14 cellular contexts compared by ENCODE assay signal in the genomic region with DNA sequence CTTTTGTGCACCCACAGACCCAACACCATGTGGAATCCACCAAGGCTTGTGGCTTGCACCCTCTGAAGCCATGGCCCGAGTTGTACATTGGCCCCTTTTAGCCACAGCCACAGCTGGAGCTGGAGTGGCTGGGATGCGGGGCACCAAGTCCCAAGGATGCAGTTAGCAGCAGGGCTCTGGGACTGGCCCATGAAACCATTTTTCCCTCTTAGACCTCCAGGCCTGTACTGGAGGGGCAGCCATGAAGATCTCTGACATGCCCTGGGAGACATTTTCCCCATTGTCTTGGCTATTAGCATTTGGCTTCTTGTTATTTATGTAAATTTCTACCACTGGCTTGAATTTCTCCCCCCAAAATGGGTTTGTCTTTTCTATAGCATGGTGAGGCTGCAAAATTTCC. TPM values are rescaled to one million over a fixed set of nuclear protein-coding genes. Genes with fewer than 3 reads are reported as not detected.
DNase-seq lines count a peak whose midpoint lies in the region; ATAC-seq and TF ChIP-seq lines count a peak whose summit lies in the region.
"Had no signal": no experiment of that assay in that cellular context is flagged by ENCODE, and none has a peak within 500 bp of the region (broad histone marks: within the 10 kb centered on the region; RNA-seq: fewer than 3 reads in every experiment).

No MANE protein-coding gene starts in this region.

- no peak overlapping the region for H3K4ac ChIP-seq in mesenchymal stem cell (ENCODE audit: low read depth in 1 of 2, low read length in 2 of 2)

- H3K9me3 Mint-ChIP-seq in endodermal cell, result peaks cover 29% of the 10 kb centered on the region

- in situ Hi-C loops in G401 (cut with HindIII; ENCODE audit: low sequenced_read_pairs), result no loop called here

- H3K18ac ChIP-seq in mesenchymal stem cell (ENCODE audit: low read depth in 1 of 2, low read length in 2 of 2), result no peak overlapping the region

- H2AK5ac ChIP-seq in mesenchymal stem cell (ENCODE audit: low read length, severe bottlenecking), result no peak overlapping the region

- TF ChIP-seq POLR2A in right lobe of liver (IDR thresholded peaks at IDR 0.05), result no peak

- no peak for TF ChIP-seq CTCF in HEK293 (tag by site-specific recombination; IDR thresholded peaks at IDR 0.05)
- no peak for TF ChIP-seq CTCF in endodermal cell (conservative IDR thresholded peaks at IDR 0.05)
- TF ChIP-seq CTCF in right lobe of liver (IDR thresholded peaks at IDR 0.05), result no peak

- no peak overlapping the region for H3K27ac Mint-ChIP-seq in endodermal cell
- H3K27ac Mint-ChIP-seq: HFFc6 had no signal

- H3K4me1 ChIP-seq in HEK293 (ENCODE audit: control insufficient read depth, insufficient read depth, low read length) (no peaks in the 10 kb centered on the region), endodermal cell (ENCODE audit: control insufficient read depth, insufficient read depth, low read length) (no peaks in the 10 kb centered on the region), mesenchymal stem cell (ENCODE audit: control insufficient read depth, insufficient read depth, low read depth, low read length) (no peaks in the 10 kb centered on the region), right lobe of liver (peaks cover 0 to 5% (median 0%) of the 10 kb centered on the region in 4 donors)

- no peak overlapping the region for H4K8ac ChIP-seq in mesenchymal stem cell (ENCODE audit: low read length)

- no peak overlapping the region for H3K4me3 ChIP-seq in HEK293 (ENCODE audit: low read depth, low read length)
- peak overlapping the region; percentile 35 for H3K4me3 ChIP-seq in endodermal cell (ENCODE audit: low read length)
- H3K4me3 ChIP-seq in mesenchymal stem cell (ENCODE audit: insufficient read depth in 1 of 2, low read depth in 1 of 2, low read length in 2 of 2), result no peak overlapping the region
- H3K4me3 ChIP-seq in right lobe of liver, result no peak overlapping the region
- H3K4me3 ChIP-seq: GM23248 had no signal

- CTCF ChIA-PET in HEK293 (lab: Yijun Ruan, JAX), result no interaction called here

- no peak overlapping the region for H3K23ac ChIP-seq in mesenchymal stem cell (ENCODE audit: low read length in 2 of 2)

- H3K4me2 ChIP-seq in mesenchymal stem cell (ENCODE audit: low read length, poor library complexity, severe bottlenecking), result no peak overlapping the region

- POLR2A ChIA-PET in HEK293 (lab: Yijun Ruan, JAX), result no interaction called here

- no peak overlapping the region for H2BK120ac ChIP-seq in mesenchymal stem cell (ENCODE audit: low read depth, low read length)

- no peak overlapping the region for H3K4me3 Mint-ChIP-seq in endodermal cell
- H3K4me3 Mint-ChIP-seq: CD4-positive, alpha-beta memory T cell; HFFc6 had no signal

- no peaks in the 10 kb centered on the region for H3K4me1 Mint-ChIP-seq in endodermal cell

- intact Hi-C loops in right lobe of liver (cut with DNase I), result no loop called here

- no peak overlapping the region for H2BK15ac ChIP-seq in mesenchymal stem cell (ENCODE audit: low read depth, poor library complexity, severe bottlenecking)

- no peaks in the 10 kb centered on the region for H3K27me3 ChIP-seq in endodermal cell (ENCODE audit: control insufficient read depth, insufficient read depth, low read length, poor library complexity, severe bottlenecking)
- no peaks in the 10 kb centered on the region for H3K27me3 ChIP-seq in mesenchymal stem cell (ENCODE audit: control insufficient read depth in 1 of 2, insufficient read depth in 1 of 2, low read length in 2 of 2)
- no peaks in the 10 kb centered on the region for H3K27me3 ChIP-seq in right lobe of liver

- H3K27me3 Mint-ChIP-seq in endodermal cell (ENCODE audit: insufficient read depth), result no peaks in the 10 kb centered on the region
- H3K27me3 Mint-ChIP-seq: CD4-positive, alpha-beta memory T cell had no signal

- H2BK5ac ChIP-seq in mesenchymal stem cell (ENCODE audit: low read depth, low read length, poor library complexity, severe bottlenecking), result no peak overlapping the region

- peaks cover 14% of the 10 kb centered on the region for H3K79me1 ChIP-seq in mesenchymal stem cell (replicated peaks; ENCODE audit: low read length, poor library complexity, severe bottlenecking)

- ATAC-seq in right lobe of liver, result no peak

- H2AFZ ChIP-seq in mesenchymal stem cell (ENCODE audit: low read depth, low read length), result peak overlapping the region; percentile 10
- H2AFZ ChIP-seq: GM23248 had no signal

- no peak overlapping the region for H3K14ac ChIP-seq in mesenchymal stem cell (ENCODE audit: low read length in 2 of 2)

- H3K36me3 ChIP-seq in HEK293 (ENCODE audit: control insufficient read depth in 2 of 2, insufficient read depth in 1 of 2, low read length in 2 of 2) (no peaks in the 10 kb centered on the region), endodermal cell (ENCODE audit: control insufficient read depth, insufficient read depth, low read length) (peaks cover 21% of the 10 kb centered on the region), mesenchymal stem cell (ENCODE audit: control insufficient read depth in 1 of 2, insufficient read depth in 2 of 2, low read depth in 1 of 2, low read length in 2 of 2) (peaks cover 10 to 34% of the 10 kb centered on the region in 2 experiments), right lobe of liver (no peaks in the 10 kb centered on the region)

- no peak overlapping the region for H2BK12ac ChIP-seq in mesenchymal stem cell (ENCODE audit: low read length in 2 of 2)

- DNase-seq in endodermal cell, result no peak
- no peak for DNase-seq in mesenchymal stem cell
- DNase-seq in NCI-H1417 (lab: John Stamatoyannopoulos, UW), result no peak
- DNase-seq in right lobe of liver, result no peak
- no peak for DNase-seq in G401 (ENCODE audit: low spot score)
- DNase-seq: AML-193; CD4-positive, alpha-beta memory T cell; DMS79 treated with DMSO at 0.1 percent for 48 hours; GM23248; HCEC 1CT; HFFc6 had no signal

- H4K91ac ChIP-seq in mesenchymal stem cell (ENCODE audit: low read length), result no peak overlapping the region

- H3K9me3 ChIP-seq in HEK293 (ENCODE audit: control insufficient read depth, insufficient read depth, low read depth, low read length) (no peaks in the 10 kb centered on the region), endodermal cell (ENCODE audit: control insufficient read depth, low read length) (peaks cover 34% of the 10 kb centered on the region), mesenchymal stem cell (ENCODE audit: control insufficient read depth, low read length) (no peaks in the 10 kb centered on the region), right lobe of liver (no peaks in the 10 kb centered on the region)

- H3K9ac ChIP-seq in endodermal cell (ENCODE audit: extremely low read depth, low read length, poor library complexity, severe bottlenecking) (no peak overlapping the region), mesenchymal stem cell (ENCODE audit: low read length) (no peak overlapping the region)
- H3K9ac ChIP-seq: GM23248 had no signal

- H3K36me3 Mint-ChIP-seq in endodermal cell (ENCODE audit: low read depth), result peaks cover 42% of the 10 kb centered on the region

- WGBS in endodermal cell (ENCODE audit: insufficient coverage in 1 of 2, insufficient read length in 1 of 2), 2 experiments, result 97% methylated on average over 2 of the region's 2 CpGs; no CpG with 5 or more reads in 1 of the 2 experiments
- 97% methylated on average over 2 of the region's 2 CpGs for WGBS in mesenchymal stem cell
- WGBS in right lobe of liver (ENCODE audit: insufficient coverage, low coverage, low lambda C conversion rate, missing lambda C conversion rate), result 100% methylated on average over 1 of the region's 2 CpGs

- H3K27ac ChIP-seq in HEK293 (ENCODE audit: extremely low read depth, low read depth, low read length) (no peak overlapping the region), endodermal cell (ENCODE audit: low read depth, low read length) (no peak overlapping the region), mesenchymal stem cell (ENCODE audit: low read length, poor library complexity, severe bottlenecking) (no peak overlapping the region), right lobe of liver (no peak overlapping the region)
- H3K27ac ChIP-seq: C4-2B, GM23248, HL-60 had no signal

TF ChIP-seq in HEK293, 187 proteins besides CTCF, POLR2A, EP300 and RAD21:
- TF ChIP-seq YY2 (tag by site-specific recombination; IDR thresholded peaks at IDR 0.05), result no peak
- no peak for TF ChIP-seq BCL11B (tag by site-specific recombination; IDR thresholded peaks at IDR 0.05; ENCODE audit: low read depth)
- TF ChIP-seq ZNF585B (tag by site-specific recombination; IDR thresholded peaks at IDR 0.05), result peak; percentile 96

RNA-seq across cellular contexts. Expression of a gene that starts 51.8 kb away (rescaled TPM):
- total RNA-seq in endodermal cell (10 to 100 TPM; 50.9 to 63.0 TPM), right lobe of liver (1 to 10 TPM; 7.1 to 9.9 (median 8.7) TPM)
- 58.5 TPM for polyA plus RNA-seq in endodermal cell (2013, experiment 1 of 2)
- polyA plus RNA-seq in endodermal cell (2013, experiment 2 of 2), result 54.2 TPM
- polyA plus RNA-seq in mesenchymal stem cell (2013, experiment 1 of 2), result 28.5 TPM
- 30.0 TPM for polyA plus RNA-seq in mesenchymal stem cell (2013, experiment 2 of 2)
- total RNA-seq in G401 (2014; rRNA removed; shearing (Covaris generic)), result 6.3 and 8.5 TPM in 2 replicates
